In the genomic region with DNA sequence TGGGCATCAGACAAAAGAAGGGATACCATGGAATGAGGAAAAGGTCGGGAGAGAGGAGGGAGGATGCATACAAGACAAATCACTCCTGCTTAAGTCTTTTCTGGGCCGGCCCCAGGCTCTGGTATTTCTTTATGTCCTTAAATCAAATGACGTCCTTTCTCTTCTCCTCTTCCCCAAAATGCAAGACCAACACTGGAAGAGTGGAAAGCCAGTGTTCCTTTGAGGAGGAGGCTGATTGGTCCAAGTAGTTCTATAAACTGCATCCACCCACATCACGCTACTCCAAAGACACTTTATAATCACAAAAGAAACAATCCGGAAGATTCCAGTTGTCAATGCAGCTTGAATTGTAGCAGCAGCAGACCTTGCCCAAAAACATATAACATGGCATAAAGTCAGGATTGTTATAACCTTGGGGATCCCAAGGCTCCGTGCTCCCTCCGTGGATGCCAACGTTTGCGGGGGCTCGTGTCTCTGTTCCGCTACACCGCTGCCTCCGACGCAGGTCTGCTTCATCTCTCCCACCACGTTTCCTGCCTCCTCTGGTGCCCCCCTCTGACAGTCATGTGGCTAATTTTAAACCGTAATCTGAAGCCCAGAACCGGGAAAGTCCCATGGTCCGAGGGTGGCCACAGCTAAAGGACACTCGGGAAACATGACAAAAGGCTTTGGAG, we compare ENCODE assay signal across 9 cellular contexts. TPM values are rescaled to one million over a fixed set of nuclear protein-coding genes. Genes with fewer than 3 reads are reported as not detected.
DNase-seq lines count a peak whose midpoint lies in the region; ATAC-seq, FAIRE-seq and TF ChIP-seq lines count a peak whose summit lies in the region.
"Had no signal": no experiment of that assay in that cellular context is flagged by ENCODE, and none has a peak within 500 bp of the region (broad histone marks: within the 10 kb centered on the region; RNA-seq: fewer than 3 reads in every experiment).

No MANE protein-coding gene starts in this region.

- TF ChIP-seq CTCF in pancreas (IDR thresholded peaks at IDR 0.05): no peak

- no peak overlapping the region for H3K27ac ChIP-seq in pancreas
- H3K27ac ChIP-seq: 22Rv1 had no signal

- 26 to 35% methylated on average over 19 of the region's 19 CpGs for WGBS in pancreas, 2 donors

- intact Hi-C loops in Right ventricle myocardium superior (cut with DNase I): no loop called here
- intact Hi-C loops in pancreas (cut with DNase I): no loop called here

- H3K27me3 Mint-ChIP-seq in activated T-helper 17 cell treated with anti-CD3 and anti-CD28 coated beads, Interleukin-2, amount 50 U/mL, for 72 hours: no peaks in the 10 kb centered on the region

- FAIRE-seq in pancreas (lab: Jason Lieb, UNC): no peak

- no peak for ATAC-seq in activated T-helper 17 cell treated with anti-CD3 and anti-CD28 coated beads, Interleukin-2, amount 50 U/mL, for 72 hours (replicated peaks)
- ATAC-seq in Right ventricle myocardium superior (ENCODE audit: poor library complexity): peak; percentile 87
- ATAC-seq in pancreas: peak in 3 of 4 donors; percentile 30 to 80 (median 68)
- ATAC-seq in HG02852 (IDR thresholded peaks at IDR 0.05; ENCODE audit: unreplicated experiment): no peak

- H3K4me1 Mint-ChIP-seq in activated T-helper 17 cell treated with anti-CD3 and anti-CD28 coated beads, Interleukin-2, amount 50 U/mL, for 72 hours: peaks cover 32% of the 10 kb centered on the region

- peak overlapping the region; percentile 68 for H3K4me3 Mint-ChIP-seq in activated T-helper 17 cell treated with anti-CD3 and anti-CD28 coated beads, Interleukin-2, amount 50 U/mL, for 72 hours

- no peaks in the 10 kb centered on the region for H3K36me3 Mint-ChIP-seq in activated T-helper 17 cell treated with anti-CD3 and anti-CD28 coated beads, Interleukin-2, amount 50 U/mL, for 72 hours (ENCODE audit: low read depth)

- DNase-seq in NCI-H1092 treated with DMSO at 0.1 percent for 48 hours (lab: John Stamatoyannopoulos, UW) (peak; percentile 0), NCI-H1092 (lab: John Stamatoyannopoulos, UW) (no peak), Right ventricle myocardium superior (peak; percentile 70), pancreas (peak in 1 of 6 donors; percentile 28), NCI-H2171 (lab: John Stamatoyannopoulos, UW) (no peak), NCI-H1436 treated with DMSO at 0.1 percent for 48 hours (lab: John Stamatoyannopoulos, UW) (no peak)

- no peak overlapping the region for H3K4me3 ChIP-seq in pancreas

- H3K9me3 Mint-ChIP-seq in activated T-helper 17 cell treated with anti-CD3 and anti-CD28 coated beads, Interleukin-2, amount 50 U/mL, for 72 hours: no peaks in the 10 kb centered on the region

- no peaks in the 10 kb centered on the region for H3K27me3 ChIP-seq in pancreas

- H3K4me1 ChIP-seq in pancreas: no peaks in the 10 kb centered on the region

- H3K36me3 ChIP-seq in pancreas: no peaks in the 10 kb centered on the region

- no peaks in the 10 kb centered on the region for H3K9me3 ChIP-seq in pancreas

- H3K27ac Mint-ChIP-seq in activated T-helper 17 cell treated with anti-CD3 and anti-CD28 coated beads, Interleukin-2, amount 50 U/mL, for 72 hours: peak overlapping the region; percentile 83

RNA-seq across cellular contexts. Expression of a gene that starts 47.1 kb away (rescaled TPM):
- 10 to 100 TPM; 21.1 to 40.8 TPM for total RNA-seq in activated T-helper 17 cell treated with anti-CD3 and anti-CD28 coated beads, Interleukin-2, amount 50 U/mL, for 72 hours
- total RNA-seq in Right ventricle myocardium superior: 35.7 TPM
- total RNA-seq in pancreas: 10 to 100 TPM; 10.7 to 14.5 (median 11.9) TPM
- polyA plus RNA-seq in pancreas: 10 to 100 TPM in 1 of 2 donors, 1 to 10 TPM in 1; 6.8 to 14.3 TPM

RNA-seq across cellular contexts. Expression of a gene that starts 55.6 kb away (rescaled TPM):
- 10 to 100 TPM; 57.3 to 68.2 TPM for total RNA-seq in activated T-helper 17 cell treated with anti-CD3 and anti-CD28 coated beads, Interleukin-2, amount 50 U/mL, for 72 hours
- total RNA-seq in Right ventricle myocardium superior (29.9 TPM), pancreas (10 to 100 TPM; 13.3 to 22.2 (median 17.5) TPM)
- 10 to 100 TPM in 1 of 2 donors, 1 to 10 TPM in 1; 9.6 to 16.0 TPM for polyA plus RNA-seq in pancreas

Comparison
In these comparisons a context has a peak if more than half of its experiments do, and no peak if none do; other contexts are left out.
1. DNase-seq: peak in NCI-H1092 treated with DMSO at 0.1 percent for 48 hours (single experiment) and Right ventricle myocardium superior (single experiment); none in NCI-H1092 (single experiment), NCI-H2171 (single experiment) and NCI-H1436 treated with DMSO at 0.1 percent for 48 hours (single experiment).
2. ATAC-seq: peak in Right ventricle myocardium superior (single experiment) and pancreas (3 of 4); none in activated T-helper 17 cell treated with anti-CD3 and anti-CD28 coated beads, Interleukin-2, amount 50 U/mL, for 72 hours (single experiment) and HG02852 (single experiment).